Comparison of ENCODE assay signal across 15 cellular contexts in genomic region chr3:122167630-122168029, GRCh38. TPM values are rescaled to one million over a fixed set of nuclear protein-coding genes. Genes with fewer than 3 reads are reported as not detected.
DNase-seq lines count a peak whose midpoint lies in the region; ATAC-seq and TF ChIP-seq lines count a peak whose summit lies in the region.
"Had no signal": no experiment of that assay in that cellular context is flagged by ENCODE, and none has a peak within 500 bp of the region (broad histone marks: within the 10 kb centered on the region; RNA-seq: fewer than 3 reads in every experiment).

No MANE protein-coding gene starts in this region.

- no peak overlapping the region for H3K4me3 Mint-ChIP-seq in H9
- H3K4me3 Mint-ChIP-seq: CD8-positive, alpha-beta memory T cell had no signal

- H4K12ac ChIP-seq in trophoblast cell (ENCODE audit: low read depth, low read length) = no peak overlapping the region

- no peak overlapping the region for H3K14ac ChIP-seq in trophoblast cell (ENCODE audit: low read length)
- no peak overlapping the region for H3K14ac ChIP-seq in H9 (ENCODE audit: insufficient read depth, low read length)

- no peaks in the 10 kb centered on the region for H3K4me1 ChIP-seq in Karpas-422 (ENCODE audit: low read length)
- no peaks in the 10 kb centered on the region for H3K4me1 ChIP-seq in trophoblast cell (ENCODE audit: control insufficient read depth in 1 of 2, insufficient read depth in 2 of 2, low read length in 2 of 2)
- no peaks in the 10 kb centered on the region for H3K4me1 ChIP-seq in H9 (ENCODE audit: insufficient read depth, low read length)
- H3K4me1 ChIP-seq: A549, BLaER1, Caco-2 had no signal

- H2BK5ac ChIP-seq in trophoblast cell (ENCODE audit: low read depth, low read length, poor library complexity) (no peak overlapping the region), H9 (ENCODE audit: insufficient read length, low read length) (no peak overlapping the region)

- no peaks in the 10 kb centered on the region for H3K4me1 Mint-ChIP-seq in H9
- H3K4me1 Mint-ChIP-seq: CD8-positive, alpha-beta memory T cell had no signal

- no peak overlapping the region for H4K8ac ChIP-seq in trophoblast cell (ENCODE audit: low read depth, low read length)
- no peak overlapping the region for H4K8ac ChIP-seq in H9 (replicated peaks; ENCODE audit: insufficient read length, low read depth, low read length)

- H2AK5ac ChIP-seq in trophoblast cell (ENCODE audit: low read length) (no peak overlapping the region), H9 (ENCODE audit: insufficient read length, low read length) (no peak overlapping the region)

- no peak overlapping the region for H2BK12ac ChIP-seq in trophoblast cell (ENCODE audit: low read length)
- H2BK12ac ChIP-seq in H9 (ENCODE audit: insufficient read length, low read depth, low read length) = no peak overlapping the region

- H3K4ac ChIP-seq in trophoblast cell (ENCODE audit: low read depth, low read length) (no peak overlapping the region), H9 (ENCODE audit: low read depth, low read length) (no peak overlapping the region)

- no peaks in the 10 kb centered on the region; the same call in 1 of the 2 replicates for H3K9me3 ChIP-seq in Karpas-422 (ENCODE audit: low read length)
- H3K9me3 ChIP-seq in trophoblast cell (ENCODE audit: insufficient read depth, low read depth, low read length) = peaks cover 6% of the 10 kb centered on the region
- no peaks in the 10 kb centered on the region for H3K9me3 ChIP-seq in H9 (ENCODE audit: control insufficient read depth, low read depth, low read length)
- H3K9me3 ChIP-seq: A549, Caco-2 had no signal

- H3K27ac Mint-ChIP-seq in H9 = no peak overlapping the region

- no peak overlapping the region for H3K18ac ChIP-seq in trophoblast cell (ENCODE audit: low read length)
- no peak overlapping the region for H3K18ac ChIP-seq in H9 (ENCODE audit: insufficient read length, low read depth, low read length)

- H3K23me2 ChIP-seq in H9 (ENCODE audit: insufficient read length, low read depth, low read length, poor library complexity, severe bottlenecking) = no peaks in the 10 kb centered on the region

- H3K9ac ChIP-seq in Karpas-422 (ENCODE audit: low read length) (no peak overlapping the region), trophoblast cell (ENCODE audit: low read length) (no peak overlapping the region), H9 (ENCODE audit: extremely low read depth, insufficient read length, low read length) (no peak overlapping the region)
- H3K9ac ChIP-seq: BLaER1, GM23248 had no signal

- H3K23ac ChIP-seq in trophoblast cell (ENCODE audit: low read length) = no peak overlapping the region
- H3K23ac ChIP-seq in H9 (ENCODE audit: insufficient read length, low read depth, low read length) = no peak overlapping the region

- H3T11ph ChIP-seq in H9 (ENCODE audit: low read length) = no peak overlapping the region

- no peak overlapping the region for H3K4me3 ChIP-seq in Karpas-422 (ENCODE audit: low read length)
- H3K4me3 ChIP-seq in trophoblast cell (ENCODE audit: low read depth, low read length) = no peak overlapping the region
- H3K4me3 ChIP-seq: A549, BLaER1, GM23248 had no signal

- H3K36me3 ChIP-seq in Karpas-422 (ENCODE audit: insufficient read depth, low read length) = no peaks in the 10 kb centered on the region
- no peaks in the 10 kb centered on the region for H3K36me3 ChIP-seq in trophoblast cell (ENCODE audit: control insufficient read depth in 1 of 2, insufficient read depth in 2 of 2, low read length in 2 of 2)
- H3K36me3 ChIP-seq: BLaER1 had no signal

- intact Hi-C loops in head of caudate nucleus (cut with DNase I) = no loop called here

- H3K27ac ChIP-seq in Karpas-422 (ENCODE audit: low read length) = no peak overlapping the region
- H3K27ac ChIP-seq in trophoblast cell (ENCODE audit: low read depth, low read length) = no peak overlapping the region
- no peak overlapping the region for H3K27ac ChIP-seq in H9 (ENCODE audit: insufficient read length, low read depth, low read length)
- H3K27ac ChIP-seq: A549, BLaER1, GM23248 had no signal

- H3K79me2 ChIP-seq in Karpas-422 (ENCODE audit: low read length) = no peaks in the 10 kb centered on the region
- H3K79me2 ChIP-seq in trophoblast cell (ENCODE audit: control insufficient read depth, insufficient read depth, low read length, poor library complexity) = no peaks in the 10 kb centered on the region
- H3K79me2 ChIP-seq in H9 (ENCODE audit: insufficient read depth, low read length) = no peaks in the 10 kb centered on the region

- H3K27me3 Mint-ChIP-seq in H9 (ENCODE audit: low read depth) = peaks cover 3% of the 10 kb centered on the region; the same call in 1 of the 2 replicates

- no peak overlapping the region for H3K4me2 ChIP-seq in Karpas-422 (ENCODE audit: low read depth, low read length, poor library complexity, severe bottlenecking)
- no peak overlapping the region for H3K4me2 ChIP-seq in trophoblast cell (ENCODE audit: low read length)
- no peak overlapping the region for H3K4me2 ChIP-seq in H9 (ENCODE audit: insufficient read depth, insufficient read length, low read length)
- H3K4me2 ChIP-seq: A549, BLaER1 had no signal

- H3K79me1 ChIP-seq in trophoblast cell (ENCODE audit: low read length) = no peaks in the 10 kb centered on the region
- H3K79me1 ChIP-seq in H9 (ENCODE audit: insufficient read depth, low read depth, low read length, poor library complexity, severe bottlenecking) = no peaks in the 10 kb centered on the region

- no peak for TF ChIP-seq CTCF in H9 (conservative IDR thresholded peaks at IDR 0.05)

- H4K20me1 ChIP-seq in Karpas-422 (ENCODE audit: insufficient read depth, low read depth, low read length) (no peaks in the 10 kb centered on the region), H9 (ENCODE audit: control insufficient read depth, insufficient read depth, insufficient read length) (no peaks in the 10 kb centered on the region)
- H4K20me1 ChIP-seq: BLaER1 had no signal

- H3K9me3 Mint-ChIP-seq in H9 = peaks cover 19 to 26% of the 10 kb centered on the region in 2 experiments

- DNase-seq in Karpas-422 = peak; percentile 11
- DNase-seq in SKM-1 treated with dmso at 0.1 percent for 144 hours (lab: John Stamatoyannopoulos, UW; ENCODE audit: unreplicated experiment) = peak; percentile 52
- DNase-seq in trophoblast cell = peak; percentile 90 to 94
- no peak for DNase-seq in D341Med (ENCODE audit: low spot score)
- no peak for DNase-seq in H9
- DNase-seq in head of caudate nucleus = no peak
- DNase-seq in RPMI8226 = no peak
- DNase-seq: Caco-2; CD8-positive, alpha-beta memory T cell; DMS53; GM23248 had no signal

- H2AFZ ChIP-seq in Karpas-422 (ENCODE audit: low read length) (no peak overlapping the region), trophoblast cell (ENCODE audit: insufficient read depth, low read length, poor library complexity) (no peak overlapping the region), H9 (ENCODE audit: low read length) (no peak overlapping the region)
- H2AFZ ChIP-seq: GM23248 had no signal

- no peak overlapping the region for H2BK20ac ChIP-seq in H9 (ENCODE audit: low read depth, low read length, poor library complexity, severe bottlenecking)

- H3K27me3 ChIP-seq in Karpas-422 (ENCODE audit: low read length) (no peaks in the 10 kb centered on the region), trophoblast cell (ENCODE audit: insufficient read depth, low read length) (no peaks in the 10 kb centered on the region), H9 (ENCODE audit: insufficient read depth, low read length) (no peaks in the 10 kb centered on the region)
- H3K27me3 ChIP-seq: BLaER1 had no signal

- H2BK120ac ChIP-seq in trophoblast cell (ENCODE audit: insufficient read depth, low read length, poor library complexity) (no peak overlapping the region), H9 (ENCODE audit: low read depth, low read length, poor library complexity, severe bottlenecking) (no peak overlapping the region)

- no peaks in the 10 kb centered on the region; the same call in 1 of the 2 replicates for H3K9me2 ChIP-seq in Karpas-422 (replicated peaks; ENCODE audit: insufficient read depth, low read length)

- no peak overlapping the region for H2BK15ac ChIP-seq in H9 (ENCODE audit: low read depth, low read length)

- peaks cover 0 to 4% (median 3%) of the 10 kb centered on the region in 3 experiments; a peak in 2 of 7 replicates for H3K36me3 Mint-ChIP-seq in H9 (ENCODE audit: insufficient read depth in 1 of 3, low read depth in 3 of 3)

- no peak overlapping the region for H3K56ac ChIP-seq in H9 (ENCODE audit: insufficient read length, low read depth, low read length)

- H4K5ac ChIP-seq in H9 (ENCODE audit: insufficient read length, low read depth, low read length) = no peak overlapping the region

- peak; percentile 25 for ATAC-seq in GM19463 (IDR thresholded peaks at IDR 0.05; ENCODE audit: unreplicated experiment)
- ATAC-seq: A549 had no signal

- H4K91ac ChIP-seq in trophoblast cell (ENCODE audit: low read depth, low read length) (no peak overlapping the region), H9 (ENCODE audit: insufficient read length, low read depth, low read length) (no peak overlapping the region)

RNA-seq across cellular contexts. Expression of gene CASR, which starts 15.8 kb away (rescaled TPM):
- total RNA-seq in Karpas-422 (2014; rRNA removed; shearing (Covaris generic); ENCODE audit: low replicate concordance) = not detected in 2 replicates
- under 0.01 and 0.01 TPM in 2 replicates for polyA plus RNA-seq in trophoblast cell (2013)
- 0.02 TPM in 1 of 2 replicates, not detected in the other for total RNA-seq in H9 (2021)
- total RNA-seq: Caco-2; CD8-positive, alpha-beta memory T cell; GM23248 had no signal
- polyA plus RNA-seq: A549; AG04450; CD8-positive, alpha-beta memory T cell; GM23248 had no signal

Comparison
In these comparisons a context has a peak if more than half of its experiments do, and no peak if none do; other contexts are left out.
1. DNase-seq: peak in Karpas-422 (single experiment), SKM-1 treated with dmso at 0.1 percent for 144 hours (single experiment) and trophoblast cell (2 of 2); none in D341Med (single experiment), H9 (single experiment), head of caudate nucleus (0 of 42) and RPMI8226 (single experiment).